In genomic region chr16:6206080-6206479, GRCh38 we compare ENCODE assay signal across 17 cellular contexts.
"Had no signal": no experiment of that assay in that cellular context is flagged by ENCODE, and none has a peak within 500 bp of the region (broad histone marks: within the 10 kb centered on the region; RNA-seq: fewer than 3 reads in every experiment).

No MANE protein-coding gene starts in this region.

- H3K36me3 Mint-ChIP-seq: activated naive CD8-positive, alpha-beta T cell treated with anti-CD3 and anti-CD28 coated beads, Interleukin-2, amount 10 ng/mL, durations not matched to agents 7 days and 5 days; naive B cell; stimulated activated effector memory CD8-positive, alpha-beta T cell treated with anti-CD3 and anti-CD28 coated beads, Interleukin-12 subunit alpha, Interleukin-12 subunit beta, amount 100 ng/mL, for 72 hours had no signal

- H3K4me3 ChIP-seq: gastrocnemius medialis, heart left ventricle, ovary, thoracic aorta had no signal

- H3K4me3 Mint-ChIP-seq: activated CD4-positive, alpha-beta T cell treated with anti-CD3 and anti-CD28 coated beads, Interleukin-2, amount 10 ng/mL, durations not matched to agents 7 days and 5 days; activated naive CD8-positive, alpha-beta T cell treated with anti-CD3 and anti-CD28 coated beads, Interleukin-2, amount 10 ng/mL, durations not matched to agents 7 days and 5 days; central memory CD8-positive, alpha-beta T cell; effector memory CD8-positive, alpha-beta T cell; naive B cell; stimulated activated effector memory CD8-positive, alpha-beta T cell treated with anti-CD3 and anti-CD28 coated beads, Interleukin-12 subunit alpha, Interleukin-12 subunit beta, amount 100 ng/mL, for 72 hours had no signal

- H3K27me3 Mint-ChIP-seq: activated CD4-positive, alpha-beta T cell treated with anti-CD3 and anti-CD28 coated beads, Interleukin-2, amount 10 ng/mL, durations not matched to agents 7 days and 5 days; activated naive CD8-positive, alpha-beta T cell treated with anti-CD3 and anti-CD28 coated beads, Interleukin-2, amount 10 ng/mL, durations not matched to agents 7 days and 5 days; central memory CD8-positive, alpha-beta T cell; effector memory CD8-positive, alpha-beta T cell had no signal

- H3K9me3 ChIP-seq: gastrocnemius medialis, ovary, thoracic aorta had no signal

- H3K4me1 Mint-ChIP-seq: activated CD4-positive, alpha-beta T cell treated with anti-CD3 and anti-CD28 coated beads, Interleukin-2, amount 10 ng/mL, durations not matched to agents 7 days and 5 days; activated naive CD8-positive, alpha-beta T cell treated with anti-CD3 and anti-CD28 coated beads, Interleukin-2, amount 10 ng/mL, durations not matched to agents 7 days and 5 days; central memory CD8-positive, alpha-beta T cell; naive B cell; stimulated activated effector memory CD8-positive, alpha-beta T cell treated with anti-CD3 and anti-CD28 coated beads, Interleukin-12 subunit alpha, Interleukin-12 subunit beta, amount 100 ng/mL, for 72 hours had no signal

- ATAC-seq: effector memory CD8-positive, alpha-beta T cell; gastrocnemius medialis; heart left ventricle; left cardiac atrium; stimulated activated effector memory CD8-positive, alpha-beta T cell treated with anti-CD3 and anti-CD28 coated beads, Interleukin-12 subunit alpha, Interleukin-12 subunit beta, amount 100 ng/mL, for 72 hours had no signal

- H3K27ac Mint-ChIP-seq: activated CD4-positive, alpha-beta T cell treated with anti-CD3 and anti-CD28 coated beads, Interleukin-2, amount 10 ng/mL, durations not matched to agents 7 days and 5 days; activated naive CD8-positive, alpha-beta T cell treated with anti-CD3 and anti-CD28 coated beads, Interleukin-2, amount 10 ng/mL, durations not matched to agents 7 days and 5 days; effector memory CD8-positive, alpha-beta T cell; naive B cell; stimulated activated effector memory CD8-positive, alpha-beta T cell treated with anti-CD3 and anti-CD28 coated beads, Interleukin-12 subunit alpha, Interleukin-12 subunit beta, amount 100 ng/mL, for 72 hours had no signal

- DNase-seq: activated CD4-positive, alpha-beta T cell treated with anti-CD3 and anti-CD28 coated beads, Interleukin-2, amount 10 ng/mL, durations not matched to agents 7 days and 5 days; activated CD8-positive, alpha-beta memory T cell treated with anti-CD3 and anti-CD28 coated beads for 24 hours; activated naive CD4-positive, alpha-beta T cell; activated naive CD8-positive, alpha-beta T cell treated with anti-CD3 and anti-CD28 coated beads, Interleukin-2, amount 10 ng/mL, durations not matched to agents 7 days and 5 days; anterior cingulate cortex; brain microvascular endothelial cell; dermis blood vessel endothelial cell; effector memory CD8-positive, alpha-beta T cell; gastrocnemius medialis; heart left ventricle; left cardiac atrium; naive B cell; ovary; stimulated activated CD4-positive, alpha-beta T cell treated with anti-CD3 and anti-CD28 coated beads, Interleukin-12 subunit alpha, Interleukin-12 subunit beta, amount 100 ng/mL, for 4 hours had no signal

- H3K36me3 ChIP-seq: brain microvascular endothelial cell, gastrocnemius medialis, heart left ventricle, ovary, thoracic aorta had no signal

- H3K27me3 ChIP-seq: brain microvascular endothelial cell, gastrocnemius medialis, heart left ventricle, ovary had no signal

- H3K4me1 ChIP-seq: gastrocnemius medialis, heart left ventricle had no signal

- H3K27ac ChIP-seq: brain microvascular endothelial cell, gastrocnemius medialis, heart left ventricle, ovary, thoracic aorta had no signal
